Comparison of ENCODE assay signal across 1 cellular context in genomic region chr6:26514984-26515383, GRCh38.
TF ChIP-seq lines count a peak whose summit lies in the region.

No MANE protein-coding gene starts in this region.

TF ChIP-seq in HepG2, 621 proteins besides CTCF, POLR2A, EP300 and RAD21 (continued from another document and continues in another):
- TF ChIP-seq ZNF597 (CRISPR knock-in tag; IDR thresholded peaks at IDR 0.05) (no peak), TMF1 (CRISPR knock-in tag; IDR thresholded peaks at IDR 0.05; ENCODE audit: low read depth) (no peak), ZBTB38 (CRISPR knock-in tag; IDR thresholded peaks at IDR 0.05) (no peak), ZEB1 (IDR thresholded peaks at IDR 0.05; ENCODE audit: insufficient replicate concordance, low read depth) (no peak), GPN1 (CRISPR knock-in tag; IDR thresholded peaks at IDR 0.05; ENCODE audit: borderline replicate concordance) (no peak), ATF7-NPFF (CRISPR knock-in tag; IDR thresholded peaks at IDR 0.05; ENCODE audit: low read depth) (peak; percentile 26; the same call in 1 of the 2 replicates), ELF4 (CRISPR knock-in tag; IDR thresholded peaks at IDR 0.05; ENCODE audit: borderline replicate concordance) (no peak), ZNF790 (CRISPR knock-in tag; IDR thresholded peaks at IDR 0.05; ENCODE audit: borderline replicate concordance) (no peak), ZNF775 (CRISPR knock-in tag; IDR thresholded peaks at IDR 0.05; ENCODE audit: borderline replicate concordance) (no peak), ZNF431 (CRISPR knock-in tag; IDR thresholded peaks at IDR 0.05; ENCODE audit: borderline replicate concordance, low read depth) (no peak), REST (IDR thresholded peaks at IDR 0.05; ENCODE audit: borderline replicate concordance in 1 of 2, low read depth in 1 of 2, low read length in 2 of 2) (no peak), IKZF5 (CRISPR knock-in tag; IDR thresholded peaks at IDR 0.05) (peak; percentile 83), MAF1 (CRISPR knock-in tag; IDR thresholded peaks at IDR 0.05; ENCODE audit: borderline replicate concordance) (no peak), MAFG (CRISPR knock-in tag; IDR thresholded peaks at IDR 0.05) (no peak), MTF2 (CRISPR knock-in tag; IDR thresholded peaks at IDR 0.05; ENCODE audit: borderline replicate concordance) (no peak), ZNF530 (CRISPR knock-in tag; IDR thresholded peaks at IDR 0.05; ENCODE audit: low read depth) (no peak), RFX3 (CRISPR knock-in tag; IDR thresholded peaks at IDR 0.05) (no peak), STAT5B (CRISPR knock-in tag; IDR thresholded peaks at IDR 0.05) (no peak), ZSCAN20 (CRISPR knock-in tag; IDR thresholded peaks at IDR 0.05; ENCODE audit: borderline replicate concordance) (no peak), HOXA9 (CRISPR knock-in tag; IDR thresholded peaks at IDR 0.05; ENCODE audit: borderline replicate concordance) (no peak), SNAPC5 (CRISPR knock-in tag; IDR thresholded peaks at IDR 0.05; ENCODE audit: borderline replicate concordance) (no peak), PAWR (CRISPR knock-in tag; IDR thresholded peaks at IDR 0.05; ENCODE audit: borderline replicate concordance) (no peak), PAXIP1 (CRISPR knock-in tag; conservative IDR thresholded peaks at IDR 0.05) (peak; percentile 86), ZNF142 (CRISPR knock-in tag; IDR thresholded peaks at IDR 0.05) (no peak), JUND (CRISPR knock-in tag; IDR thresholded peaks at IDR 0.05) (0 out of 2 replicates have a peak, but pooled peaks have one; percentile 62), ZNF720 (CRISPR knock-in tag; IDR thresholded peaks at IDR 0.05) (no peak), ZNF782 (CRISPR knock-in tag; IDR thresholded peaks at IDR 0.05; ENCODE audit: borderline replicate concordance) (no peak), HCFC1 (IDR thresholded peaks at IDR 0.05; ENCODE audit: low read depth, low read length) (no peak), ZNF557 (CRISPR knock-in tag; IDR thresholded peaks at IDR 0.05) (no peak; the same call in 1 of the 2 replicates), ZNF296 (CRISPR knock-in tag; conservative IDR thresholded peaks at IDR 0.05) (no peak), ZFP1 (CRISPR knock-in tag; IDR thresholded peaks at IDR 0.05) (no peak), ZNF780A (CRISPR knock-in tag; IDR thresholded peaks at IDR 0.05) (no peak), ZBTB34 (CRISPR knock-in tag; IDR thresholded peaks at IDR 0.05) (no peak), SSRP1 (CRISPR knock-in tag; IDR thresholded peaks at IDR 0.05) (no peak; the same call in 1 of the 2 replicates), NONO (IDR thresholded peaks at IDR 0.05) (no peak), NONO (CRISPR knock-in tag; conservative IDR thresholded peaks at IDR 0.05) (no peak), ATF4 (CRISPR knock-in tag; IDR thresholded peaks at IDR 0.05) (no peak), ZMAT5 (CRISPR knock-in tag; IDR thresholded peaks at IDR 0.05; ENCODE audit: borderline replicate concordance, low read depth) (no peak), SRSF9 (IDR thresholded peaks at IDR 0.05; ENCODE audit: borderline replicate concordance, insufficient read depth, low read depth, low read length, poor library complexity, severe bottlenecking) (no peak), U2AF2 (IDR thresholded peaks at IDR 0.05; ENCODE audit: low read depth, low read length) (no peak), SCMH1 (CRISPR knock-in tag; IDR thresholded peaks at IDR 0.05; ENCODE audit: borderline replicate concordance) (no peak), ZNF576 (CRISPR knock-in tag; IDR thresholded peaks at IDR 0.05) (no peak), RBM39 (IDR thresholded peaks at IDR 0.05; ENCODE audit: low read depth, low read length, poor library complexity, severe bottlenecking) (no peak), GZF1 (CRISPR knock-in tag; IDR thresholded peaks at IDR 0.05) (no peak), PBX3 (CRISPR knock-in tag; IDR thresholded peaks at IDR 0.05; ENCODE audit: borderline replicate concordance) (no peak), ZNF451 (CRISPR knock-in tag; IDR thresholded peaks at IDR 0.05) (no peak), KLF9 (CRISPR knock-in tag; IDR thresholded peaks at IDR 0.05; ENCODE audit: low read depth) (no peak)
